ENCODE assay signal across 1 cellular context in genomic region chr16:84486551-84487235, GRCh38.
TF ChIP-seq lines count a peak whose summit lies in the region.

No MANE protein-coding gene starts in this region.

TF ChIP-seq in K562, 482 proteins besides CTCF, POLR2A, EP300 and RAD21:
- TF ChIP-seq SAFB (IDR thresholded peaks at IDR 0.05; ENCODE audit: borderline replicate concordance, low read depth, low read length): no peak
- no peak for TF ChIP-seq HEY1 (CRISPR knock-in tag; IDR thresholded peaks at IDR 0.05; ENCODE audit: borderline replicate concordance)
- TF ChIP-seq, protein P1, sequence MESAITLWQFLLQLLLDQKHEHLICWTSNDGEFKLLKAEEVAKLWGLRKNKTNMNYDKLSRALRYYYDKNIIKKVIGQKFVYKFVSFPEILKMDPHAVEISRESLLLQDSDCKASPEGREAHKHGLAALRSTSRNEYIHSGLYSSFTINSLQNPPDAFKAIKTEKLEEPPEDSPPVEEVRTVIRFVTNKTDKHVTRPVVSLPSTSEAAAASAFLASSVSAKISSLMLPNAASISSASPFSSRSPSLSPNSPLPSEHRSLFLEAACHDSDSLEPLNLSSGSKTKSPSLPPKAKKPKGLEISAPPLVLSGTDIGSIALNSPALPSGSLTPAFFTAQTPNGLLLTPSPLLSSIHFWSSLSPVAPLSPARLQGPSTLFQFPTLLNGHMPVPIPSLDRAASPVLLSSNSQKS (CRISPR knock-in tag; IDR thresholded peaks at IDR 0.05): no peak
- TF ChIP-seq SAP30 (IDR thresholded peaks at IDR 0.05; ENCODE audit: borderline replicate concordance, insufficient read depth, low read depth, low read length, poor library complexity, severe bottlenecking): no peak
- TF ChIP-seq BCL6 (CRISPR knock-in tag; IDR thresholded peaks at IDR 0.05): no peak
- no peak for TF ChIP-seq NR2F6 (CRISPR knock-in tag; IDR thresholded peaks at IDR 0.05)
- TF ChIP-seq ETV5 (CRISPR knock-in tag; IDR thresholded peaks at IDR 0.05; ENCODE audit: low read depth): no peak
- TF ChIP-seq TSC22D4 (tag; IDR thresholded peaks at IDR 0.05): no peak
- TF ChIP-seq ZNF232 (CRISPR knock-in tag; IDR thresholded peaks at IDR 0.05): no peak
- TF ChIP-seq ZNF224 (CRISPR knock-in tag; IDR thresholded peaks at IDR 0.05): no peak
- TF ChIP-seq MXD1 (CRISPR knock-in tag; IDR thresholded peaks at IDR 0.05; ENCODE audit: borderline replicate concordance, poor library complexity, severe bottlenecking): no peak
- TF ChIP-seq HNRNPLL (IDR thresholded peaks at IDR 0.05; ENCODE audit: low read depth, low read length, poor library complexity, severe bottlenecking): no peak
- TF ChIP-seq SRSF3 (IDR thresholded peaks at IDR 0.05; ENCODE audit: insufficient read depth, low read length): no peak
- no peak for TF ChIP-seq ZNF511 (CRISPR knock-in tag; IDR thresholded peaks at IDR 0.05)
- TF ChIP-seq, protein P2, sequence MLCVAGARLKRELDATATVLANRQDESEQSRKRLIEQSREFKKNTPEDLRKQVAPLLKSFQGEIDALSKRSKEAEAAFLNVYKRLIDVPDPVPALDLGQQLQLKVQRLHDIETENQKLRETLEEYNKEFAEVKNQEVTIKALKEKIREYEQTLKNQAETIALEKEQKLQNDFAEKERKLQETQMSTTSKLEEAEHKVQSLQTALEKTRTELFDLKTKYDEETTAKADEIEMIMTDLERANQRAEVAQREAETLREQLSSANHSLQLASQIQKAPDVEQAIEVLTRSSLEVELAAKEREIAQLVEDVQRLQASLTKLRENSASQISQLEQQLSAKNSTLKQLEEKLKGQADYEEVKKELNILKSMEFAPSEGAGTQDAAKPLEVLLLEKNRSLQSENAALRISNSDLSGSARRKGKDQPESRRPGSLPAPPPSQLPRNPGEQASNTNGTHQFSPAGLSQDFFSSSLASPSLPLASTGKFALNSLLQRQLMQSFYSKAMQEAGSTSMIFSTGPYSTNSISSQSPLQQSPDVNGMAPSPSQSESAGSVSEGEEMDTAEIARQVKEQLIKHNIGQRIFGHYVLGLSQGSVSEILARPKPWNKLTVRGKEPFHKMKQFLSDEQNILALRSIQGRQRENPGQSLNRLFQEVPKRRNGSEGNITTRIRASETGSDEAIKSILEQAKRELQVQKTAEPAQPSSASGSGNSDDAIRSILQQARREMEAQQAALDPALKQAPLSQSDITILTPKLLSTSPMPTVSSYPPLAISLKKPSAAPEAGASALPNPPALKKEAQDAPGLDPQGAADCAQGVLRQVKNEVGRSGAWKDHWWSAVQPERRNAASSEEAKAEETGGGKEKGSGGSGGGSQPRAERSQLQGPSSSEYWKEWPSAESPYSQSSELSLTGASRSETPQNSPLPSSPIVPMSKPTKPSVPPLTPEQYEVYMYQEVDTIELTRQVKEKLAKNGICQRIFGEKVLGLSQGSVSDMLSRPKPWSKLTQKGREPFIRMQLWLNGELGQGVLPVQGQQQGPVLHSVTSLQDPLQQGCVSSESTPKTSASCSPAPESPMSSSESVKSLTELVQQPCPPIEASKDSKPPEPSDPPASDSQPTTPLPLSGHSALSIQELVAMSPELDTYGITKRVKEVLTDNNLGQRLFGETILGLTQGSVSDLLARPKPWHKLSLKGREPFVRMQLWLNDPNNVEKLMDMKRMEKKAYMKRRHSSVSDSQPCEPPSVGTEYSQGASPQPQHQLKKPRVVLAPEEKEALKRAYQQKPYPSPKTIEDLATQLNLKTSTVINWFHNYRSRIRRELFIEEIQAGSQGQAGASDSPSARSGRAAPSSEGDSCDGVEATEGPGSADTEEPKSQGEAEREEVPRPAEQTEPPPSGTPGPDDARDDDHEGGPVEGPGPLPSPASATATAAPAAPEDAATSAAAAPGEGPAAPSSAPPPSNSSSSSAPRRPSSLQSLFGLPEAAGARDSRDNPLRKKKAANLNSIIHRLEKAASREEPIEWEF (CRISPR knock-in tag; IDR thresholded peaks at IDR 0.05): no peak
